8 cellular contexts compared by ENCODE assay signal in the genomic region with DNA sequence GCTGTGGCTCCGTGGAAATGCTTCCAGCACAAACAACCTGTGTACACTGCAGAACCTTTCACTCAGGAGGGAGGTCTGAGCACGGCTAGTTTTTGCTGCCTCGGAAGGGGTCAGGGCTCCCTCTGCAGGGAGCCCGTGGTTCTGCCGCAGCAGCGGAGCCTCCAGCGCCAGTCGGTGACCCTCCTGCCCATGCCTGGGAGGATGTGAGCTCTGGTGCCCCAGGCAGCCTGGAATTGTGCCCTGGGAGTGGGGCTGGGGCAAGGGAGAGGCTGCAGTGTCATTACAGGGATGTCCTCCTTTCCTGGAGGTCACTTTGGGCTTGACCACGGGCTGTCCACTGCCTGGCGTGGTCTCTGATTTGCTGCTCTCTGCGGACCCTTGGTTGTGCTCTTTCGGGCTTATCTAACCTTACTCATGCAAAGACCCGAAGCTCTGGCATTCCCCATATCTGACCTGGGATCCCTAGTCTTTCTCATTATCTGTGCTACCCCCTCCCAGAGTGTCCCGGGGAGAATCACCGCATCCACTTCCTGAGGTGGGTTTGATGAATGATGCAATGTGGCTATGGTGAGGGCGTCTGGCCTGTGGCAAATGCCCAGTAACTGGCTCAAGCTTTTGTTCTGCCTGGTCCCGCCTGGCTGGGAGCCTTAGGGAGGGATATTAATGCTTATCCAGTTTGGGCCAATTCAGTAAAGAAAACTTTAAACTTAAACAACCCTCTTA. TPM values are rescaled to one million over a fixed set of nuclear protein-coding genes. Genes with fewer than 3 reads are reported as not detected.
A peak's percentile ranks its signal among the peaks of the same experiment; 100 is the strongest.
DNase-seq lines count a peak whose midpoint lies in the region; ATAC-seq lines count a peak whose summit lies in the region.

No MANE protein-coding gene starts in this region.

- ATAC-seq in GM19023 (IDR thresholded peaks at IDR 0.05; ENCODE audit: unreplicated experiment) (peak; percentile 62), HG03354 (IDR thresholded peaks at IDR 0.05; ENCODE audit: poor library complexity, severe bottlenecking, unreplicated experiment) (peak; percentile 45)
- peak; percentile 80 for ATAC-seq in stimulated activated effector memory CD8-positive, alpha-beta T cell treated with anti-CD3 and anti-CD28 coated beads, Interleukin-12 subunit alpha, Interleukin-12 subunit beta, amount 100 ng/mL, for 72 hours

- peak; percentile 75 for DNase-seq in Ammon's horn (ENCODE audit: low spot score)
- peak; percentile 76 for DNase-seq in NOMO-1 treated with DMSO at 0.1 percent for 48 hours (lab: John Stamatoyannopoulos, UW; ENCODE audit: unreplicated experiment)
- DNase-seq in activated CD8-positive, alpha-beta memory T cell treated with anti-CD3 and anti-CD28 coated beads, Interleukin-2, amount 50 U/mL, for 24 hours (ENCODE audit: extremely low read depth): peak; percentile 42
- peak; percentile 62 for DNase-seq in epidermal melanocyte (ENCODE audit: insufficient read length, low spot score)
- DNase-seq in myocyte (ENCODE audit: low read depth): peak; percentile 53
- DNase-seq in stimulated activated effector memory CD8-positive, alpha-beta T cell treated with anti-CD3 and anti-CD28 coated beads, Interleukin-12 subunit alpha, Interleukin-12 subunit beta, amount 100 ng/mL, for 72 hours (ENCODE audit: low spot score in 2 of 2): peak; percentile 64 to 86

- H3K4me3 Mint-ChIP-seq in stimulated activated effector memory CD8-positive, alpha-beta T cell treated with anti-CD3 and anti-CD28 coated beads, Interleukin-12 subunit alpha, Interleukin-12 subunit beta, amount 100 ng/mL, for 72 hours: peak overlapping the region; percentile 60

- no peaks in the 10 kb centered on the region for H3K9me3 Mint-ChIP-seq in stimulated activated effector memory CD8-positive, alpha-beta T cell treated with anti-CD3 and anti-CD28 coated beads, Interleukin-12 subunit alpha, Interleukin-12 subunit beta, amount 100 ng/mL, for 72 hours

- H3K4me1 Mint-ChIP-seq in stimulated activated effector memory CD8-positive, alpha-beta T cell treated with anti-CD3 and anti-CD28 coated beads, Interleukin-12 subunit alpha, Interleukin-12 subunit beta, amount 100 ng/mL, for 72 hours: peaks cover 77% of the 10 kb centered on the region

- H3K36me3 Mint-ChIP-seq in stimulated activated effector memory CD8-positive, alpha-beta T cell treated with anti-CD3 and anti-CD28 coated beads, Interleukin-12 subunit alpha, Interleukin-12 subunit beta, amount 100 ng/mL, for 72 hours: peaks cover 5% of the 10 kb centered on the region

- peak overlapping the region; percentile 89 for H3K27ac Mint-ChIP-seq in stimulated activated effector memory CD8-positive, alpha-beta T cell treated with anti-CD3 and anti-CD28 coated beads, Interleukin-12 subunit alpha, Interleukin-12 subunit beta, amount 100 ng/mL, for 72 hours

RNA-seq across cellular contexts. Expression of a gene that starts 59.5 kb away (rescaled TPM):
- 0.05 and 0.10 TPM in 2 replicates for total RNA-seq in myocyte
- 0.16 TPM for polyA plus RNA-seq in myocyte (2012)

Comparison
In these comparisons a context has a peak if more than half of its experiments do, and no peak if none do; other contexts are left out.
1. Peak in every context shown above with its lines: DNase-seq and ATAC-seq.